ENCODE assay signal across 9 cellular contexts in the genomic region with DNA sequence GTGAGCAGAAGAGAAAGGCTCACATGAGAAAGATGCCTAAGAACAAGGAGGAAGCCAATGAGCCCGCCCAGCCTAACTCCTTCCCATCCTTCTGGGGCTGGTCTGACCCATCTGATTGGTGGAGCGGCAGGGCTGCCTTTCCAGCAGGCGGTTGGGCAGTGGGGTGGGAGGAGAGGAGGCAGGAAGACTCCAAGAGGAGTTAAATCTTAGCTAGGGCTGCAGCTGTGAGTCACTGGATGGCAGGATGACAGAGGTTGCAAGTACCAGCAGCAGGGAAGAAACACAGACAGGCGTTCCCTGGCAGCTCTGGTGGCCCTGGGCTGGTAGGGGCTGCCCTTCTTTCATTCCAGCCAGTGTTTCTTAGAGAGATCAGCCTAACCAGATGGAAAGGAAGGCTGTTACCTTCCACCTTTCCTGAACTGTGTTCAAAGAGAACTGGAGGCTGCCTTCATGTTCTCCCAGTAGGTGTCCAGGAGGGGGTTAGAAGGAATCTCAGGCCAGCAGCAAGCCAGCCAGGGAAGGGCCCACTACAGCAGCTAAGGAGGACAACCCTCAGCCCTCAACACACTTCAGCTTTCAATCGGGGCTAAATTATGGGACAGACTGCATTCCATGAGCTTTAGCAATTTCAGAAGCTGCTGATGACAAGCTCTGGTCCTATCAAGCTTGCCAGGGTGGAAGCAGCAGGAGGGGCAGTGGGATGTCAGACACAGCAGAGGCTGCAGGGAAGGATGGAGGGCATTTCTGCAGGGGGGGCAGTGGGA. TPM values are rescaled to one million over a fixed set of nuclear protein-coding genes. Genes with fewer than 3 reads are reported as not detected.
A peak's percentile ranks its signal among the peaks of the same experiment; 100 is the strongest.
DNase-seq lines count a peak whose midpoint lies in the region; ATAC-seq, FAIRE-seq and TF ChIP-seq lines count a peak whose summit lies in the region.
"Had no signal": no experiment of that assay in that cellular context is flagged by ENCODE, and none has a peak within 500 bp of the region (broad histone marks: within the 10 kb centered on the region; RNA-seq: fewer than 3 reads in every experiment).

No MANE protein-coding gene starts in this region.

- H3K9me3 Mint-ChIP-seq in astrocyte (ENCODE audit: unreplicated experiment): no peaks in the 10 kb centered on the region

- H2AFZ ChIP-seq in DND-41 (ENCODE audit: low read depth, low read length) (no peak overlapping the region), astrocyte (ENCODE audit: low read depth, low read length) (no peak overlapping the region)
- H2AFZ ChIP-seq: PC-9 had no signal

- H3K4me3 ChIP-seq in DND-41 (ENCODE audit: low read depth in 1 of 2, low read length in 2 of 2): no peak overlapping the region
- peak overlapping the region; percentile 40 for H3K4me3 ChIP-seq in astrocyte (ENCODE audit: insufficient read depth, low read depth, low read length)
- no peak overlapping the region for H3K4me3 ChIP-seq in retinal pigment epithelial cell (ENCODE audit: low read length)
- H3K4me3 ChIP-seq: PC-9 had no signal

- H3K9me3 ChIP-seq in DND-41 (ENCODE audit: insufficient read depth, low read length, severe bottlenecking): no peaks in the 10 kb centered on the region
- H3K9me3 ChIP-seq in astrocyte (ENCODE audit: insufficient read depth, low read depth, low read length): no peaks in the 10 kb centered on the region

- H3K27ac ChIP-seq in DND-41 (ENCODE audit: low read length) (no peak overlapping the region; the same call in 1 of the 2 replicates), astrocyte (ENCODE audit: low read depth, low read length) (peak overlapping the region; percentile 97)
- H3K27ac ChIP-seq: PC-9 had no signal

- peak; percentile 65 for FAIRE-seq in astrocyte (lab: Jason Lieb, UNC)

- peak overlapping the region; percentile 87 for H3K27ac Mint-ChIP-seq in astrocyte (ENCODE audit: unreplicated experiment)

- peak overlapping the region; percentile 54 for H3K4me3 Mint-ChIP-seq in astrocyte (ENCODE audit: unreplicated experiment)

- H3K36me3 ChIP-seq in DND-41 (ENCODE audit: insufficient read depth, low read length) (no peaks in the 10 kb centered on the region), astrocyte (ENCODE audit: insufficient read depth, low read length) (no peaks in the 10 kb centered on the region)

- H3K9ac ChIP-seq in DND-41 (ENCODE audit: low read depth, low read length) (no peak overlapping the region), astrocyte (ENCODE audit: low read length) (peak overlapping the region; percentile 85)

- H3K27me3 ChIP-seq in DND-41 (ENCODE audit: insufficient read depth, low read length, poor library complexity): no peaks in the 10 kb centered on the region
- H3K27me3 ChIP-seq in astrocyte (ENCODE audit: insufficient read depth, low read length): no peaks in the 10 kb centered on the region

- peaks cover 1% of the 10 kb centered on the region for H3K36me3 Mint-ChIP-seq in astrocyte (ENCODE audit: low read depth, unreplicated experiment)

- H3K4me1 Mint-ChIP-seq in astrocyte (ENCODE audit: low read depth, unreplicated experiment): peaks cover 74% of the 10 kb centered on the region

- DNase-seq in DND-41: peak; percentile 26
- peak; percentile 91 for DNase-seq in MV-4-11 (lab: John Stamatoyannopoulos, UW)
- peak; percentile 98 for DNase-seq in astrocyte (ENCODE audit: low read depth)
- DNase-seq in hepatic stellate cell (ENCODE audit: low spot score): peak; percentile 88
- DNase-seq in retinal pigment epithelial cell (ENCODE audit: low read depth): peak; percentile 87
- DNase-seq in NCI-H1436 (lab: John Stamatoyannopoulos, UW): no peak

- H4K20me1 ChIP-seq in DND-41 (ENCODE audit: insufficient read depth, low read length) (peaks cover 70% of the 10 kb centered on the region), astrocyte (ENCODE audit: insufficient read depth, low read length) (peaks cover 51% of the 10 kb centered on the region)

- no peaks in the 10 kb centered on the region for H3K27me3 Mint-ChIP-seq in astrocyte (ENCODE audit: low read depth, unreplicated experiment)

- H3K4me1 ChIP-seq in DND-41 (ENCODE audit: insufficient read depth, low read length) (peaks cover 64% of the 10 kb centered on the region), astrocyte (ENCODE audit: insufficient read depth, low read length) (peaks cover 54% of the 10 kb centered on the region)

- TF ChIP-seq CTCF in DND-41 (IDR thresholded peaks at IDR 0.05; ENCODE audit: borderline replicate concordance, extremely low read depth, low read length, poor library complexity, severe bottlenecking) (no peak), astrocyte (IDR thresholded peaks at IDR 0.05; ENCODE audit: insufficient read depth, low read depth, low read length) (no peak), retinal pigment epithelial cell (conservative IDR thresholded peaks at IDR 0.05; ENCODE audit: low read depth, low read length) (no peak)

- no peak overlapping the region for H3K4me2 ChIP-seq in DND-41 (ENCODE audit: insufficient read depth, low read length)
- H3K4me2 ChIP-seq in astrocyte (ENCODE audit: low read length): peak overlapping the region; percentile 85
- H3K4me2 ChIP-seq: PC-9 had no signal

- peaks cover 78% of the 10 kb centered on the region for H3K79me2 ChIP-seq in DND-41 (ENCODE audit: insufficient read depth, low read length)
- peaks cover 86% of the 10 kb centered on the region for H3K79me2 ChIP-seq in astrocyte (ENCODE audit: insufficient read depth, low read length)

- ATAC-seq in DND-41 (ENCODE audit: insufficient read depth, low read depth): peak; percentile 27; the same call in 1 of the 3 replicates
- no peak for ATAC-seq in HG03520 (IDR thresholded peaks at IDR 0.05; ENCODE audit: unreplicated experiment)
- ATAC-seq in HG02885 (IDR thresholded peaks at IDR 0.05; ENCODE audit: poor library complexity, unreplicated experiment): no peak

RNA-seq across cellular contexts. Expression of a gene that starts 50.3 kb away (rescaled TPM):
- 42.2 and 48.0 TPM in 2 replicates for total RNA-seq in astrocyte
